In genomic region chr21:46190491-46191131, GRCh38 we compare ENCODE assay signal across 1 cellular context.
TF ChIP-seq lines count a peak whose summit lies in the region.

No MANE protein-coding gene starts in this region.

TF ChIP-seq in GM23338, 12 proteins besides CTCF, POLR2A, EP300 and RAD21 (continued from another document):
- TF ChIP-seq REST (IDR thresholded peaks at IDR 0.05; ENCODE audit: unreplicated experiment) (no peak), STAT1 (IDR thresholded peaks at IDR 0.05; ENCODE audit: unreplicated experiment) (no peak), ZNF462 (CRISPR knock-in tag; IDR thresholded peaks at IDR 0.05) (no peak)
TF ChIP-seq in GM23338: peak in this region for 0.
